8 cellular contexts compared by ENCODE assay signal in the genomic region with DNA sequence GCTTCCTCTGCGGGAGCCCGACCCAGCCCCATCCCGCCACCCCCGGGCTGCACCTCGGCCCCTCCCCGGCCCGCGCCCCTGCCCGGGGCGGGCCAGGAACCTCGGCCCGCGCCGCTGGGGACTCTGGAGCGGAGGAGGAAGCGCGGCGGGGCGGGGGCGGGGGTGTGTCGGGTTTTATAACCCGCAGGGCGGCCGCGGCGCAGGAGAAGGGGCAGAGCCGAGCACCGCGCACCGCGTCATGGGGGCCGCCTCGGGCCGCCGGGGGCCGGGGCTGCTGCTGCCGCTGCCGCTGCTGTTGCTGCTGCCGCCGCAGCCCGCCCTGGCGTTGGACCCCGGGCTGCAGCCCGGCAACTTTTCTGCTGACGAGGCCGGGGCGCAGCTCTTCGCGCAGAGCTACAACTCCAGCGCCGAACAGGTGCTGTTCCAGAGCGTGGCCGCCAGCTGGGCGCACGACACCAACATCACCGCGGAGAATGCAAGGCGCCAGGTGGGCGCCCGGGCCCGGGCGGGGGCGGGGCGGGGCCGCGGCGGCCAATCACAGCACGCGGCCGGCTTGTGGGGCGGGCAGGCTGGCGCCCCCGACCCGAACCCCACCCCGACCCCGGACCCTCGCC. TPM values are rescaled to one million over a fixed set of nuclear protein-coding genes. Genes with fewer than 3 reads are reported as not detected.
DNase-seq lines count a peak whose midpoint lies in the region; ATAC-seq and TF ChIP-seq lines count a peak whose summit lies in the region.

A gene (plus strand): TSS at position 205 of the 614 bp plus-strand sequence. CDS start 34 bp downstream, at position 239.

- peak within 1 kb of the TSS; percentile 100 for H3K4me2 ChIP-seq in smooth muscle cell

- peak; percentile 60 for DNase-seq in DMS153 treated with DMSO at 0.1 percent for 48 hours (lab: John Stamatoyannopoulos, UW; ENCODE audit: unreplicated experiment)
- no peak for DNase-seq in SJSA1 (ENCODE audit: low read depth in 1 of 2, low spot score in 2 of 2)
- peak; percentile 41 to 65 (median 52) for DNase-seq in body of pancreas
- DNase-seq in smooth muscle cell (lab: John Stamatoyannopoulos, UW; ENCODE audit: unreplicated experiment): no peak
- no peak for DNase-seq in NCI-H446 (lab: John Stamatoyannopoulos, UW)
- DNase-seq in GF-D8 (lab: John Stamatoyannopoulos, UW): no peak

- H3F3A ChIP-seq in smooth muscle cell (ENCODE audit: low read depth): peaks cover 4% of the 10 kb centered on the region

- ATAC-seq in HG03442 (IDR thresholded peaks at IDR 0.05; ENCODE audit: unreplicated experiment) (peak; percentile 40), body of pancreas (peak; percentile 36)

- H3K27me3 ChIP-seq in SJSA1 (replicated peaks) (peaks cover 32% of the 10 kb centered on the region), body of pancreas (no peaks in the 10 kb centered on the region), iPS-20b (ENCODE audit: insufficient read depth, low read length) (peaks cover 35% of the 10 kb centered on the region), smooth muscle cell (ENCODE audit: low read depth) (no peaks in the 10 kb centered on the region)

- 0% methylated on average over 43 of the region's 77 CpGs; no CpG with 5 or more reads in 1 of the 2 donors for WGBS in body of pancreas, 2 donors
- WGBS in smooth muscle cell (ENCODE audit: low lambda C conversion rate): 3% methylated on average over 18 of the region's 77 CpGs

- no peaks in the 10 kb centered on the region for H3K79me2 ChIP-seq in smooth muscle cell (ENCODE audit: low read depth)

- H3K4me3 ChIP-seq in SJSA1 (peak within 1 kb of the TSS; percentile 36), body of pancreas (no peak within 1 kb of the TSS), iPS-20b (ENCODE audit: low read length) (peak within 1 kb of the TSS; percentile 73), smooth muscle cell (peak within 1 kb of the TSS; percentile 67)

- H4K20me1 ChIP-seq in smooth muscle cell (ENCODE audit: low read depth): no peaks in the 10 kb centered on the region

- H3K4me1 ChIP-seq in SJSA1 (replicated peaks) (peaks cover 20% of the 10 kb centered on the region), body of pancreas (peaks cover 53% of the 10 kb centered on the region), iPS-20b (ENCODE audit: insufficient read depth, low read length) (peaks cover 17% of the 10 kb centered on the region), smooth muscle cell (ENCODE audit: low read depth) (peaks cover 7% of the 10 kb centered on the region)

- TF ChIP-seq POLR2A in body of pancreas (IDR thresholded peaks at IDR 0.05): no peak

- no peaks in the 10 kb centered on the region for H3K36me3 ChIP-seq in SJSA1
- H3K36me3 ChIP-seq in body of pancreas (replicated peaks in 1 of 2; ENCODE audit: insufficient read depth in 1 of 2, low read depth in 2 of 2): no peaks in the 10 kb centered on the region
- H3K36me3 ChIP-seq in iPS-20b (ENCODE audit: insufficient read depth, low read depth, low read length): no peaks in the 10 kb centered on the region
- H3K36me3 ChIP-seq in smooth muscle cell (ENCODE audit: low read depth): no peaks in the 10 kb centered on the region

- H2AFZ ChIP-seq in smooth muscle cell (ENCODE audit: low read depth): peak within 1 kb of the TSS; percentile 93

- intact Hi-C loops in body of pancreas (cut with DNase I): loop anchor here (5.0 kb wide), 1 partner anchor 40 kb away; no protein-coding TSS in a partner anchor

- H3K9ac ChIP-seq in iPS-20b (ENCODE audit: low read depth, low read length) (peak within 1 kb of the TSS; percentile 61; the same call in 1 of the 2 replicates), smooth muscle cell (ENCODE audit: low read depth) (no peak within 1 kb of the TSS)

- TF ChIP-seq CTCF in body of pancreas (IDR thresholded peaks at IDR 0.05): peak in 1 of 7 experiments; percentile 8
- no peak for TF ChIP-seq CTCF in smooth muscle cell (IDR thresholded peaks at IDR 0.05; ENCODE audit: borderline replicate concordance, insufficient read depth, poor library complexity, severe bottlenecking)

- H3K27ac ChIP-seq in SJSA1: no peak within 1 kb of the TSS
- peak within 1 kb of the TSS; percentile 36 to 88 (median 59) for H3K27ac ChIP-seq in body of pancreas
- H3K27ac ChIP-seq in iPS-20b (ENCODE audit: low read length): no peak within 1 kb of the TSS
- H3K27ac ChIP-seq in smooth muscle cell (ENCODE audit: low read depth): no peak within 1 kb of the TSS

- H3K9me3 ChIP-seq in SJSA1 (replicated peaks): no peaks in the 10 kb centered on the region
- H3K9me3 ChIP-seq in body of pancreas: no peaks in the 10 kb centered on the region
- H3K9me3 ChIP-seq in iPS-20b (ENCODE audit: insufficient read depth, low read depth, low read length): no peaks in the 10 kb centered on the region
- no peaks in the 10 kb centered on the region for H3K9me3 ChIP-seq in smooth muscle cell (replicated peaks; ENCODE audit: low read depth)

RNA-seq across cellular contexts. Expression of the gene that starts here (rescaled TPM):
- 0.13 TPM in 1 of 2 replicates, not detected in the other for total RNA-seq in SJSA1 (2014; rRNA removed; shearing (Covaris generic))
- total RNA-seq in body of pancreas: 1 to 10 TPM; 5.3 to 6.2 TPM
- 0.94 and 1.5 TPM in 2 replicates for total RNA-seq in smooth muscle cell
- 0.48 and 2.0 TPM in 2 replicates for polyA plus RNA-seq in smooth muscle cell

Comparison
In these comparisons a context has a peak if more than half of its experiments do, and no peak if none do; other contexts are left out.
1. DNase-seq: peak in DMS153 treated with DMSO at 0.1 percent for 48 hours (single experiment) and body of pancreas (4 of 4); none in SJSA1 (0 of 2), smooth muscle cell (single experiment), NCI-H446 (0 of 2) and GF-D8 (single experiment).
2. H3K27ac ChIP-seq: peak in body of pancreas (4 of 4); none in SJSA1 (single experiment), iPS-20b (single experiment) and smooth muscle cell (single experiment).
3. H3K4me3 ChIP-seq: peak in SJSA1 (single experiment), iPS-20b (single experiment) and smooth muscle cell (single experiment); none in body of pancreas (0 of 2).